Comparison of ENCODE assay signal across 8 cellular contexts in the genomic region with DNA sequence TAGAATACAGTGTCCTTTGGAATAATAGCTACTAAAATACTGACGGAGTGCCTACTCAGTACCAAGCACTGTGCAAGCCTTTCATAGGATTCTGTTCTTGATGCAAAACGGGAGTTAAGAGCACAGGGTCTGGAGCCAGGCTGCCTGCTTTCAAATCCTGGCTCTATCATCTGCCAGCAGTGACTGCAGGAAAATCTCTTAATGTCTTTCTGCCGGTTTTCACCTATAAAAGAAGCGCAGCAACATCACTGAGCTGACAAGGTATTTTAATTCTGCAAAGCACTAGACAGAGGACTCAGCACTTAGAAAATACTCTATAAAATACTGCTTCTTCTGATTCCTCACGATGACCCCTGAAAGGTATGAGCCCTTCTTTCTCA. TPM values are rescaled to one million over a fixed set of nuclear protein-coding genes. Genes with fewer than 3 reads are reported as not detected.
DNase-seq lines count a peak whose midpoint lies in the region; FAIRE-seq and TF ChIP-seq lines count a peak whose summit lies in the region.

No MANE protein-coding gene starts in this region.

- no peaks in the 10 kb centered on the region for H3K9me3 Mint-ChIP-seq in nephron progenitor cell

- peaks cover 9% of the 10 kb centered on the region for H3K4me1 Mint-ChIP-seq in nephron progenitor cell

- peaks cover 11% of the 10 kb centered on the region for H3K27me3 Mint-ChIP-seq in nephron progenitor cell (ENCODE audit: low read depth, poor library complexity)

- DNase-seq in DMS79 treated with DMSO at 0.1 percent for 48 hours (lab: John Stamatoyannopoulos, UW) (peak; percentile 43), colonic mucosa (no peak), nephron progenitor cell (no peak), frontal cortex (ENCODE audit: low spot score in 2 of 2) (no peak), iPS-NIHi7 (ENCODE audit: extremely low spot score) (no peak), AG20443 (ENCODE audit: low spot score) (no peak)
- DNase-seq in activated CD4-positive, alpha-beta T cell treated with anti-CD3 and anti-CD28 coated beads for 48 hours = no peak

- no peaks in the 10 kb centered on the region for H3K27me3 ChIP-seq in colonic mucosa

- H3K27ac Mint-ChIP-seq in nephron progenitor cell = no peak overlapping the region

- peak overlapping the region; percentile 89 for H3K4me3 ChIP-seq in colonic mucosa

- H3K36me3 Mint-ChIP-seq in nephron progenitor cell (ENCODE audit: low read depth) = peaks cover 25% of the 10 kb centered on the region

- H3K27ac ChIP-seq in KOPT-K1 (ENCODE audit: low read depth, low read length, poor library complexity, severe bottlenecking) = peak overlapping the region; percentile 79
- H3K27ac ChIP-seq in colonic mucosa = no peak overlapping the region

- no peaks in the 10 kb centered on the region for H3K9me3 ChIP-seq in KOPT-K1 (ENCODE audit: insufficient read depth, low read length, poor library complexity, severe bottlenecking)
- no peaks in the 10 kb centered on the region for H3K9me3 ChIP-seq in colonic mucosa

- intact Hi-C loops in colonic mucosa (cut with DNase I) = no loop called here

- peak overlapping the region; percentile 84 for H3K4me3 Mint-ChIP-seq in nephron progenitor cell

- no peak for FAIRE-seq in frontal cortex (lab: Jason Lieb, UNC)

- H3K36me3 ChIP-seq in KOPT-K1 (ENCODE audit: insufficient read depth, low read length) = peaks cover 38% of the 10 kb centered on the region
- no peaks in the 10 kb centered on the region for H3K36me3 ChIP-seq in colonic mucosa

- peaks cover 8% of the 10 kb centered on the region for H3K4me1 ChIP-seq in colonic mucosa

- H3K9ac ChIP-seq in colonic mucosa (ENCODE audit: low read depth in 2 of 2, low read length in 2 of 2) = peak overlapping the region; percentile 30 to 63

- TF ChIP-seq CTCF in colonic mucosa (IDR thresholded peaks at IDR 0.05) = no peak
- no peak for TF ChIP-seq CTCF in nephron progenitor cell (IDR thresholded peaks at IDR 0.05)

RNA-seq across cellular contexts. Expression of a gene that starts 0.7 kb away (rescaled TPM):
- 10 to 100 TPM in 1 of 2 donors, 1 to 10 TPM in 1; 6.1 to 19.0 TPM for total RNA-seq in colonic mucosa
- 42.4 TPM for total RNA-seq in frontal cortex
